Comparison of ENCODE assay signal across 1 cellular context in the genomic region with DNA sequence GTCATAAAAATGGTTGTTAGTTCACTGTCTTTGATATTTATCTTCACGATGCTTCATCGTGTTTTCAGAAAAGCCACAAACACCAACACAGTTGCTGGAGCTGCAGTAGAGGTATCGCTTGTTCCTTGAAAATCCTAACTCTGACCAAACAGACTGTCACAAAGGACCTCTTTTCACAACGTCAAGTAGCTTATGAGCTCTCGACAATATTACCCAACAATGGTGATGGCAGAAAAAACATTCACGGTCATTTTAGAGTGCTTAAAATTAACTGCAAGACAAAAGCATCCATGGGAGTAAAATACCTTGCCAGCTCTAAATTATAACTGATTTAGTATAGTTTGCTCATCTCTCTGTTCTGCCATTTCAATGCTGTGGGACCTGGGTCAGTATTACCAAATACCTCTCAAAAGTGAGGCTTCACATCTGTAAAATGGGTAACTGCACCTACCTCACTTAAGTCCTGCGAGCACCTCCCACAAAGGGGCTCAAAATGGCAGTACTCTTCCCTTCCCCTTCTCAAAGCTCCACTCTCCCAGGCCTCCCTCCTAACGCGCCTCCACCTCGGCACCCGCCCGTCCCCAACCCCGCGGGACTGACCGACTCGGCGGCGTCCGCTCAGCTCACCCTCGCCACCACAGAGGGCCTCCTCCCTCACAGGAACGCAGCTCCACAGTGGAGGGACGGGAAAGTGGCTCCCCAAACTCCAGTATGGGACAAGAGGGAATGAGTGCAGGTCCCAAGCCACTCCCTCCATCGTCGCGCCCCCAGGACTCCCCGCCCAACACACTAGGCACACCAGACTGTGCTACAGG.
TF ChIP-seq lines count a peak whose summit lies in the region.

No MANE protein-coding gene starts in this region.

TF ChIP-seq in HepG2, 621 proteins besides CTCF, POLR2A, EP300 and RAD21 (continues in another document):
- TF ChIP-seq ZIK1 (CRISPR knock-in tag; IDR thresholded peaks at IDR 0.05; ENCODE audit: borderline replicate concordance, low read depth) (no peak), YEATS4 (CRISPR knock-in tag; IDR thresholded peaks at IDR 0.05; ENCODE audit: borderline replicate concordance) (no peak), HNRNPLL (IDR thresholded peaks at IDR 0.05; ENCODE audit: low read depth, low read length, poor library complexity, severe bottlenecking) (no peak), ZNF7 (CRISPR knock-in tag; IDR thresholded peaks at IDR 0.05) (no peak), ZNF274 (CRISPR knock-in tag; IDR thresholded peaks at IDR 0.05) (no peak), ASH2L (IDR thresholded peaks at IDR 0.05; ENCODE audit: insufficient read length, low read depth, low read length) (peak; percentile 47), ZFP90 (CRISPR knock-in tag; IDR thresholded peaks at IDR 0.05; ENCODE audit: borderline replicate concordance) (no peak), ARNT2 (CRISPR knock-in tag; IDR thresholded peaks at IDR 0.05; ENCODE audit: low read depth) (peak; percentile 39; the same call in 1 of the 2 replicates), FOXO1 (CRISPR knock-in tag; IDR thresholded peaks at IDR 0.05) (no peak; the same call in 1 of the 2 replicates), ZMYM4 (CRISPR knock-in tag; IDR thresholded peaks at IDR 0.05) (peak; percentile 73), TP53 (CRISPR knock-in tag; conservative IDR thresholded peaks at IDR 0.05) (no peak), FOXJ3 (CRISPR knock-in tag; IDR thresholded peaks at IDR 0.05; ENCODE audit: borderline replicate concordance) (no peak), ZNF350 (CRISPR knock-in tag; IDR thresholded peaks at IDR 0.05; ENCODE audit: borderline replicate concordance, low read depth) (no peak), SP4 (CRISPR knock-in tag; IDR thresholded peaks at IDR 0.05) (no peak), SOX6 (IDR thresholded peaks at IDR 0.05) (no peak), SOX6 (CRISPR knock-in tag; IDR thresholded peaks at IDR 0.05) (peak; percentile 41), ZNF333 (CRISPR knock-in tag; IDR thresholded peaks at IDR 0.05; ENCODE audit: borderline replicate concordance) (peak; percentile 38; the same call in 1 of the 2 replicates), ESRRA (CRISPR knock-in tag; IDR thresholded peaks at IDR 0.05; ENCODE audit: low read depth) (peak; percentile 40; the same call in 1 of the 2 replicates), POLR2AphosphoS2 (IDR thresholded peaks at IDR 0.05; ENCODE audit: low read depth, low read length) (no peak), ZNF18 (CRISPR knock-in tag; IDR thresholded peaks at IDR 0.05; ENCODE audit: insufficient replicate concordance) (no peak), ATF3 (CRISPR knock-in tag; IDR thresholded peaks at IDR 0.05) (no peak), ZNF703 (CRISPR knock-in tag; IDR thresholded peaks at IDR 0.05; ENCODE audit: borderline replicate concordance) (no peak), ZNF598 (CRISPR knock-in tag; IDR thresholded peaks at IDR 0.05; ENCODE audit: borderline replicate concordance) (no peak), KAT7 (CRISPR knock-in tag; IDR thresholded peaks at IDR 0.05; ENCODE audit: borderline replicate concordance) (0 out of 2 replicates have a peak, but pooled peaks have one; percentile 39), ZNF256 (CRISPR knock-in tag; conservative IDR thresholded peaks at IDR 0.05) (no peak), JDP2 (CRISPR knock-in tag; IDR thresholded peaks at IDR 0.05; ENCODE audit: borderline replicate concordance) (no peak), ZNF234 (CRISPR knock-in tag; conservative IDR thresholded peaks at IDR 0.05) (no peak), KDM5B (CRISPR knock-in tag; IDR thresholded peaks at IDR 0.05; ENCODE audit: borderline replicate concordance) (peak; percentile 75; the same call in 1 of the 2 replicates), PRPF4 (IDR thresholded peaks at IDR 0.05; ENCODE audit: low read depth, low read length, poor library complexity, severe bottlenecking) (no peak), PHF21A (CRISPR knock-in tag; IDR thresholded peaks at IDR 0.05) (no peak), ZNF260 (CRISPR knock-in tag; IDR thresholded peaks at IDR 0.05; ENCODE audit: borderline replicate concordance, low read depth) (no peak), ZNF615 (CRISPR knock-in tag; IDR thresholded peaks at IDR 0.05; ENCODE audit: borderline replicate concordance) (0 out of 2 replicates have a peak, but pooled peaks have one; percentile 54), CSRNP1 (CRISPR knock-in tag; IDR thresholded peaks at IDR 0.05) (0 out of 2 replicates have a peak, but pooled peaks have one; percentile 37), MAFG (CRISPR knock-in tag; IDR thresholded peaks at IDR 0.05) (no peak), XRCC5 (optimal IDR thresholded peaks at IDR 0.05; ENCODE audit: low read length) (no peak), ZBTB8A (CRISPR knock-in tag; IDR thresholded peaks at IDR 0.05; ENCODE audit: borderline replicate concordance, low read depth) (peak; percentile 49; the same call in 1 of the 2 replicates), REST (IDR thresholded peaks at IDR 0.05; ENCODE audit: borderline replicate concordance in 1 of 2, low read depth in 1 of 2, low read length in 2 of 2) (no peak), CSRNP2 (CRISPR knock-in tag; conservative IDR thresholded peaks at IDR 0.05; ENCODE audit: low read depth) (no peak), ZNF512 (CRISPR knock-in tag; IDR thresholded peaks at IDR 0.05) (no peak)
- TF ChIP-seq, protein P1, sequence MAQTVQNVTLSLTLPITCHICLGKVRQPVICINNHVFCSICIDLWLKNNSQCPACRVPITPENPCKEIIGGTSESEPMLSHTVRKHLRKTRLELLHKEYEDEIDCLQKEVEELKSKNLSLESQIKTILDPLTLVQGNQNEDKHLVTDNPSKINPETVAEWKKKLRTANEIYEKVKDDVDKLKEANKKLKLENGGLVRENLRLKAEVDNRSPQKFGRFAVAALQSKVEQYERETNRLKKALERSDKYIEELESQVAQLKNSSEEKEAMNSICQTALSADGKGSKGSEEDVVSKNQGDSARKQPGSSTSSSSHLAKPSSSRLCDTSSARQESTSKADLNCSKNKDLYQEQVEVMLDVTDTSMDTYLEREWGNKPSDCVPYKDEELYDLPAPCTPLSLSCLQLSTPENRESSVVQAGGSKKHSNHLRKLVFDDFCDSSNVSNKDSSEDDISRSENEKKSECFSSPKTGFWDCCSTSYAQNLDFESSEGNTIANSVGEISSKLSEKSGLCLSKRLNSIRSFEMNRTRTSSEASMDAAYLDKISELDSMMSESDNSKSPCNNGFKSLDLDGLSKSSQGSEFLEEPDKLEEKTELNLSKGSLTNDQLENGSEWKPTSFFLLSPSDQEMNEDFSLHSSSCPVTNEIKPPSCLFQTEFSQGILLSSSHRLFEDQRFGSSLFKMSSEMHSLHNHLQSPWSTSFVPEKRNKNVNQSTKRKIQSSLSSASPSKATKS (CRISPR knock-in tag; IDR thresholded peaks at IDR 0.05): no peak
- TF ChIP-seq, protein P2, sequence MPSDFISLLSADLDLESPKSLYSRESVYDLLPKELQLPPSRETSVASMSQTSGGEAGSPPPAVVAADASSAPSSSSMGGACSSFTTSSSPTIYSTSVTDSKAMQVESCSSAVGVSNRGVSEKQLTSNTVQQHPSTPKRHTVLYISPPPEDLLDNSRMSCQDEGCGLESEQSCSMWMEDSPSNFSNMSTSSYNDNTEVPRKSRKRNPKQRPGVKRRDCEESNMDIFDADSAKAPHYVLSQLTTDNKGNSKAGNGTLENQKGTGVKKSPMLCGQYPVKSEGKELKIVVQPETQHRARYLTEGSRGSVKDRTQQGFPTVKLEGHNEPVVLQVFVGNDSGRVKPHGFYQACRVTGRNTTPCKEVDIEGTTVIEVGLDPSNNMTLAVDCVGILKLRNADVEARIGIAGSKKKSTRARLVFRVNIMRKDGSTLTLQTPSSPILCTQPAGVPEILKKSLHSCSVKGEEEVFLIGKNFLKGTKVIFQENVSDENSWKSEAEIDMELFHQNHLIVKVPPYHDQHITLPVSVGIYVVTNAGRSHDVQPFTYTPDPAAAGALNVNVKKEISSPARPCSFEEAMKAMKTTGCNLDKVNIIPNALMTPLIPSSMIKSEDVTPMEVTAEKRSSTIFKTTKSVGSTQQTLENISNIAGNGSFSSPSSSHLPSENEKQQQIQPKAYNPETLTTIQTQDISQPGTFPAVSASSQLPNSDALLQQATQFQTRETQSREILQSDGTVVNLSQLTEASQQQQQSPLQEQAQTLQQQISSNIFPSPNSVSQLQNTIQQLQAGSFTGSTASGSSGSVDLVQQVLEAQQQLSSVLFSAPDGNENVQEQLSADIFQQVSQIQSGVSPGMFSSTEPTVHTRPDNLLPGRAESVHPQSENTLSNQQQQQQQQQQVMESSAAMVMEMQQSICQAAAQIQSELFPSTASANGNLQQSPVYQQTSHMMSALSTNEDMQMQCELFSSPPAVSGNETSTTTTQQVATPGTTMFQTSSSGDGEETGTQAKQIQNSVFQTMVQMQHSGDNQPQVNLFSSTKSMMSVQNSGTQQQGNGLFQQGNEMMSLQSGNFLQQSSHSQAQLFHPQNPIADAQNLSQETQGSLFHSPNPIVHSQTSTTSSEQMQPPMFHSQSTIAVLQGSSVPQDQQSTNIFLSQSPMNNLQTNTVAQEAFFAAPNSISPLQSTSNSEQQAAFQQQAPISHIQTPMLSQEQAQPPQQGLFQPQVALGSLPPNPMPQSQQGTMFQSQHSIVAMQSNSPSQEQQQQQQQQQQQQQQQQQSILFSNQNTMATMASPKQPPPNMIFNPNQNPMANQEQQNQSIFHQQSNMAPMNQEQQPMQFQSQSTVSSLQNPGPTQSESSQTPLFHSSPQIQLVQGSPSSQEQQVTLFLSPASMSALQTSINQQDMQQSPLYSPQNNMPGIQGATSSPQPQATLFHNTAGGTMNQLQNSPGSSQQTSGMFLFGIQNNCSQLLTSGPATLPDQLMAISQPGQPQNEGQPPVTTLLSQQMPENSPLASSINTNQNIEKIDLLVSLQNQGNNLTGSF (CRISPR knock-in tag; IDR thresholded peaks at IDR 0.05): no peak
